14 cellular contexts compared by ENCODE assay signal in genomic region chr3:45795509-45795881, GRCh38. TPM values are rescaled to one million over a fixed set of nuclear protein-coding genes. Genes with fewer than 3 reads are reported as not detected.
A peak's percentile ranks its signal among the peaks of the same experiment; 100 is the strongest.
DNase-seq lines count a peak whose midpoint lies in the region; ATAC-seq and TF ChIP-seq lines count a peak whose summit lies in the region.
"Had no signal": no experiment of that assay in that cellular context is flagged by ENCODE, and none has a peak within 500 bp of the region (broad histone marks: within the 10 kb centered on the region; RNA-seq: fewer than 3 reads in every experiment).

No MANE protein-coding gene starts in this region.

- TF ChIP-seq POLR2A in vagina (IDR thresholded peaks at IDR 0.05) = no peak

- H3K36me3 ChIP-seq in left ventricle myocardium inferior (no peaks in the 10 kb centered on the region), mucosa of stomach (ENCODE audit: control insufficient read depth, insufficient read depth, low read length) (no peaks in the 10 kb centered on the region), vagina (no peaks in the 10 kb centered on the region)
- H3K36me3 ChIP-seq: BLaER1 treated with 17β-estradiol and CSF1 and Interleukin-3, amounts not matched to agents 10 nM and 100 nM had no signal

- TF ChIP-seq CTCF in left ventricle myocardium inferior (IDR thresholded peaks at IDR 0.05; ENCODE audit: borderline replicate concordance) (no peak), dorsolateral prefrontal cortex (IDR thresholded peaks at IDR 0.05 in 54 of 56, conservative IDR thresholded peaks at IDR 0.05 in 2 of 56; ENCODE audit: low read depth in 1 of 56, partially characterized antibody in 56 of 56) (no peak), vagina (IDR thresholded peaks at IDR 0.05) (no peak)

- no peak for ATAC-seq in left ventricle myocardium superior
- ATAC-seq in HG02642 (IDR thresholded peaks at IDR 0.05; ENCODE audit: poor library complexity, unreplicated experiment) = no peak
- ATAC-seq: PC-3 had no signal

- no peak for DNase-seq in left ventricle myocardium inferior
- DNase-seq in left ventricle myocardium superior = no peak
- DNase-seq in dorsolateral prefrontal cortex = no peak
- no peak for DNase-seq in vagina (ENCODE audit: extremely low spot score in 2 of 2)
- DNase-seq in ureter (ENCODE audit: low spot score) = no peak
- no peak for DNase-seq in NCI-H446 (lab: John Stamatoyannopoulos, UW)
- DNase-seq: GOT3, NCI-H1436 treated with DMSO at 0.1 percent for 48 hours, PC-3 had no signal

- intact Hi-C loops in left ventricle myocardium inferior (cut with micrococcal nuclease) = no loop called here
- intact Hi-C loops in left ventricle myocardium superior (cut with micrococcal nuclease) = no loop called here
- intact Hi-C loops in dorsolateral prefrontal cortex (cut with DNase I) = no loop called here
- intact Hi-C loops in vagina (cut with DNase I) = no loop called here

- H3K4me3 ChIP-seq in left ventricle myocardium inferior (peak overlapping the region; percentile 67), dorsolateral prefrontal cortex (peak overlapping the region; percentile 32 to 78 (median 59)), mucosa of stomach (ENCODE audit: low read length) (peak overlapping the region; percentile 25), vagina (peak overlapping the region; percentile 37 to 45)

- peaks cover 16% of the 10 kb centered on the region for H3K4me1 ChIP-seq in left ventricle myocardium inferior
- peaks cover 20% of the 10 kb centered on the region for H3K4me1 ChIP-seq in mucosa of stomach (ENCODE audit: control insufficient read depth, insufficient read depth, low read length)
- H3K4me1 ChIP-seq in vagina = peaks cover 13% of the 10 kb centered on the region

- H3K9ac ChIP-seq in mucosa of stomach (ENCODE audit: low read length) = peak overlapping the region; percentile 56

- H3K9me3 ChIP-seq in left ventricle myocardium inferior (replicated peaks) (peaks cover 2% of the 10 kb centered on the region), mucosa of stomach (ENCODE audit: control insufficient read depth, low read length) (no peaks in the 10 kb centered on the region), vagina (no peaks in the 10 kb centered on the region)

- H3K27ac ChIP-seq in left ventricle myocardium inferior (replicated peaks) = no peak overlapping the region
- peak overlapping the region in 2 of 59 donors; percentile 46 to 54 for H3K27ac ChIP-seq in dorsolateral prefrontal cortex
- H3K27ac ChIP-seq in vagina = no peak overlapping the region
- H3K27ac ChIP-seq: BLaER1 treated with 17β-estradiol and CSF1 and Interleukin-3, amounts not matched to agents 10 nM and 100 nM; skin epidermis had no signal

- H3K27me3 ChIP-seq in left ventricle myocardium inferior (ENCODE audit: low read depth) (peaks cover 63% of the 10 kb centered on the region), dorsolateral prefrontal cortex (peaks cover 0 to 40% (median 16%) of the 10 kb centered on the region in 45 donors), mucosa of stomach (ENCODE audit: control insufficient read depth, insufficient read depth, low read length) (peaks cover 27% of the 10 kb centered on the region), vagina (no peaks in the 10 kb centered on the region)

RNA-seq across cellular contexts. Expression of gene SLC6A20, which starts 0.8 kb away (rescaled TPM):
- not detected for total RNA-seq in left ventricle myocardium inferior
- not detected for total RNA-seq in left ventricle myocardium superior
- 10 to 100 TPM in 9 of 120 experiments, 1 to 10 TPM in 106, under 1 TPM in 5; 0.69 to 43.7 (median 2.8) TPM for total RNA-seq in dorsolateral prefrontal cortex
- 2.9 TPM for total RNA-seq in vagina
- not detected for total RNA-seq in ureter
- total RNA-seq: cardiac septum, PC-3 had no signal

RNA-seq across cellular contexts. Expression of gene LZTFL1, which starts 46.4 kb away (rescaled TPM):
- 7.4 TPM for total RNA-seq in left ventricle myocardium inferior
- 10.1 TPM for total RNA-seq in left ventricle myocardium superior
- 10 to 100 TPM; 18.7 to 71.8 (median 48.5) TPM for total RNA-seq in dorsolateral prefrontal cortex
- 9.1 TPM for total RNA-seq in vagina
- total RNA-seq in ureter = 24.5 TPM
